Comparison of ENCODE assay signal across 8 cellular contexts in genomic region chr18:80171190-80171872, GRCh38.
DNase-seq lines count a peak whose midpoint lies in the region; ATAC-seq and TF ChIP-seq lines count a peak whose summit lies in the region.

No MANE protein-coding gene starts in this region.

- intact Hi-C loops in colonic mucosa (cut with DNase I): no loop called here

- H3K27ac ChIP-seq in colonic mucosa: no peak overlapping the region

- no peaks in the 10 kb centered on the region for H3K9me3 ChIP-seq in colonic mucosa

- H3K4me3 ChIP-seq in colonic mucosa: no peak overlapping the region

- H3K4me1 ChIP-seq in colonic mucosa: no peaks in the 10 kb centered on the region

- DNase-seq in stimulated activated naive CD4-positive, alpha-beta T cell treated with Interleukin-2 at 50 U/mL for 16 hours (lab: John Stamatoyannopoulos, UW): peak; percentile 33
- no peak for DNase-seq in stimulated activated naive CD4-positive, alpha-beta T cell (lab: John Stamatoyannopoulos, UW)
- DNase-seq in T-helper 2 cell: peak in 3 of 5 experiments; percentile 10 to 47 (median 31)
- DNase-seq in colonic mucosa: peak; percentile 55
- peak; percentile 59 for DNase-seq in medulla oblongata (ENCODE audit: extremely low spot score)
- peak; percentile 50 for DNase-seq in stimulated activated naive CD8-positive, alpha-beta T cell treated with anti-CD3 and anti-CD28 coated beads, Interleukin-15, amount 100 ng/mL, for 72 hours
- DNase-seq in NCI-H510A (lab: John Stamatoyannopoulos, UW): no peak

- peaks cover 30% of the 10 kb centered on the region for H3K4me1 Mint-ChIP-seq in stimulated activated naive CD8-positive, alpha-beta T cell treated with anti-CD3 and anti-CD28 coated beads, Interleukin-15, amount 100 ng/mL, for 72 hours

- H3K9me3 Mint-ChIP-seq in stimulated activated naive CD8-positive, alpha-beta T cell treated with anti-CD3 and anti-CD28 coated beads, Interleukin-15, amount 100 ng/mL, for 72 hours: peaks cover 0 to under 1% of the 10 kb centered on the region in 2 donors

- ATAC-seq in stimulated activated naive CD8-positive, alpha-beta T cell treated with anti-CD3 and anti-CD28 coated beads, Interleukin-15, amount 100 ng/mL, for 72 hours: no peak
- no peak for ATAC-seq in HG03108 (IDR thresholded peaks at IDR 0.05; ENCODE audit: unreplicated experiment)

- peak; percentile 64 for TF ChIP-seq CTCF in colonic mucosa (IDR thresholded peaks at IDR 0.05)

- no peaks in the 10 kb centered on the region for H3K36me3 ChIP-seq in colonic mucosa

- peaks cover 70% of the 10 kb centered on the region for H3K27me3 Mint-ChIP-seq in stimulated activated naive CD8-positive, alpha-beta T cell treated with anti-CD3 and anti-CD28 coated beads, Interleukin-15, amount 100 ng/mL, for 72 hours

- H3K27me3 ChIP-seq in colonic mucosa: no peaks in the 10 kb centered on the region

- no peak overlapping the region for H3K9ac ChIP-seq in colonic mucosa (ENCODE audit: low read depth in 2 of 2, low read length in 2 of 2)

- no peak overlapping the region for H3K27ac Mint-ChIP-seq in stimulated activated naive CD8-positive, alpha-beta T cell treated with anti-CD3 and anti-CD28 coated beads, Interleukin-15, amount 100 ng/mL, for 72 hours

- H3K4me3 Mint-ChIP-seq in stimulated activated naive CD8-positive, alpha-beta T cell treated with anti-CD3 and anti-CD28 coated beads, Interleukin-15, amount 100 ng/mL, for 72 hours: no peak overlapping the region

Comparison
In these comparisons a context has a peak if more than half of its experiments do, and no peak if none do; other contexts are left out.
1. DNase-seq: peak in stimulated activated naive CD4-positive, alpha-beta T cell treated with Interleukin-2 at 50 U/mL for 16 hours (single experiment), T-helper 2 cell (3 of 5), colonic mucosa (single experiment), medulla oblongata (single experiment) and stimulated activated naive CD8-positive, alpha-beta T cell treated with anti-CD3 and anti-CD28 coated beads, Interleukin-15, amount 100 ng/mL, for 72 hours (2 of 2); none in stimulated activated naive CD4-positive, alpha-beta T cell (0 of 6) and NCI-H510A (single experiment).